In genomic region chr7:104444019-104444418, GRCh38 we compare ENCODE assay signal across 26 cellular contexts.
"Had no signal": no experiment of that assay in that cellular context is flagged by ENCODE, and none has a peak within 500 bp of the region (broad histone marks: within the 10 kb centered on the region; RNA-seq: fewer than 3 reads in every experiment).

No MANE protein-coding gene starts in this region.

- DNase-seq: effector CD4-positive, alpha-beta T cell; foreskin melanocyte; head of caudate nucleus; kidney; left colon; left ventricle myocardium superior; mesenchymal stem cell; midbrain; naive B cell; retina; right lobe of liver; spleen; stimulated activated CD4-positive, alpha-beta T cell treated with anti-CD3 and anti-CD28 coated beads, Interleukin-15, amount 100 ng/mL, for 24 hours; stimulated activated CD4-positive, alpha-beta T cell treated with anti-CD3 and anti-CD28 coated beads, Interleukin-1b, Interleukin-23, amount 100 ng/mL, for 48 hours; stimulated activated CD4-positive, alpha-beta T cell treated with anti-CD3 and anti-CD28 coated beads, Interleukin-4, amount 100 ng/mL, for 24 hours; stimulated activated naive B cell treated with anti-CD40 and anti-IgM and Interleukin-4, amounts not matched to agents 10 μg/mL and 1 μg/mL and 100 μg/mL, for 72 hours; stimulated activated naive CD8-positive, alpha-beta T cell treated with anti-CD3 and anti-CD28 coated beads, Interleukin-15, amount 100 ng/mL, for 72 hours; testis; upper lobe of right lung had no signal

- H3K4me3 Mint-ChIP-seq: naive B cell; nephron; stimulated activated naive B cell treated with anti-CD40 and anti-IgM and Interleukin-4, amounts not matched to agents 10 μg/mL and 1 μg/mL and 100 μg/mL, for 72 hours; stimulated activated naive CD8-positive, alpha-beta T cell treated with anti-CD3 and anti-CD28 coated beads, Interleukin-15, amount 100 ng/mL, for 72 hours had no signal

- H3K9me3 ChIP-seq: prostate gland, spleen, testis, upper lobe of right lung had no signal

- H3K4me2 ChIP-seq: hepatocyte had no signal

- H2AFZ ChIP-seq: hepatocyte, parathyroid adenoma had no signal

- H3K27ac ChIP-seq: coronary artery, hepatocyte, parathyroid adenoma, prostate gland, right lobe of liver, spleen, testis, tibial nerve, upper lobe of right lung had no signal

- H3K27me3 Mint-ChIP-seq: naive B cell; stimulated activated naive CD8-positive, alpha-beta T cell treated with anti-CD3 and anti-CD28 coated beads, Interleukin-15, amount 100 ng/mL, for 72 hours had no signal

- H3K27me3 ChIP-seq: hepatocyte, right lobe of liver, spleen, testis, tibial nerve, upper lobe of right lung had no signal

- H3K9ac ChIP-seq: parathyroid adenoma had no signal

- H3K36me3 ChIP-seq: prostate gland, right lobe of liver, spleen, tibial nerve, upper lobe of right lung had no signal

- H3K4me1 Mint-ChIP-seq: naive B cell; nephron; stimulated activated naive B cell treated with anti-CD40 and anti-IgM and Interleukin-4, amounts not matched to agents 10 μg/mL and 1 μg/mL and 100 μg/mL, for 72 hours; stimulated activated naive CD8-positive, alpha-beta T cell treated with anti-CD3 and anti-CD28 coated beads, Interleukin-15, amount 100 ng/mL, for 72 hours had no signal

- H3K27ac Mint-ChIP-seq: nephron; stimulated activated naive B cell treated with anti-CD40 and anti-IgM and Interleukin-4, amounts not matched to agents 10 μg/mL and 1 μg/mL and 100 μg/mL, for 72 hours; stimulated activated naive CD8-positive, alpha-beta T cell treated with anti-CD3 and anti-CD28 coated beads, Interleukin-15, amount 100 ng/mL, for 72 hours had no signal

- H3K9me3 Mint-ChIP-seq: nephron; stimulated activated naive B cell treated with anti-CD40 and anti-IgM and Interleukin-4, amounts not matched to agents 10 μg/mL and 1 μg/mL and 100 μg/mL, for 72 hours; stimulated activated naive CD8-positive, alpha-beta T cell treated with anti-CD3 and anti-CD28 coated beads, Interleukin-15, amount 100 ng/mL, for 72 hours had no signal

- H3K79me2 ChIP-seq: hepatocyte, parathyroid adenoma had no signal

- H3K4me3 ChIP-seq: coronary artery, hepatocyte, lung, prostate gland, right lobe of liver, spleen, testis, tibial nerve, upper lobe of right lung had no signal

- H3K4me1 ChIP-seq: parathyroid adenoma, prostate gland, right lobe of liver, spleen, testis, tibial nerve, upper lobe of right lung had no signal

- H3K36me3 Mint-ChIP-seq: naive B cell; stimulated activated naive B cell treated with anti-CD40 and anti-IgM and Interleukin-4, amounts not matched to agents 10 μg/mL and 1 μg/mL and 100 μg/mL, for 72 hours had no signal
